ENCODE assay signal across 8 cellular contexts in genomic region chr3:182710557-182711157, GRCh38.
DNase-seq lines count a peak whose midpoint lies in the region; ATAC-seq and TF ChIP-seq lines count a peak whose summit lies in the region.

No MANE protein-coding gene starts in this region.

- no peak overlapping the region for H3K4me3 Mint-ChIP-seq in chondrocyte (ENCODE audit: unreplicated experiment)

- H3K4me1 Mint-ChIP-seq in chondrocyte (ENCODE audit: low read depth) = peaks cover 2% of the 10 kb centered on the region

- DNase-seq in left ventricle myocardium inferior (no peak), Right ventricle myocardium inferior (ENCODE audit: missing footprints) (no peak), NCI-H748 treated with DMSO at 0.1 percent for 48 hours (lab: John Stamatoyannopoulos, UW) (peak; percentile 19), chondrocyte (ENCODE audit: low spot score) (no peak), myocyte (ENCODE audit: low read depth) (peak; percentile 49), NCI-H1930 (lab: John Stamatoyannopoulos, UW) (no peak)

- intact Hi-C loops in left ventricle myocardium inferior (cut with micrococcal nuclease) = loop anchor here (5.0 kb wide), 1 partner anchor 127 kb away; no protein-coding TSS in a partner anchor
- intact Hi-C loops in Right ventricle myocardium inferior (cut with DNase I) = no loop called here

- H3K4me1 ChIP-seq in left ventricle myocardium inferior = peaks cover 15% of the 10 kb centered on the region

- H3K27ac ChIP-seq in left ventricle myocardium inferior (replicated peaks) = no peak overlapping the region

- no peaks in the 10 kb centered on the region for H3K36me3 ChIP-seq in left ventricle myocardium inferior

- ATAC-seq in Right ventricle myocardium inferior = no peak
- ATAC-seq in HG02938 (IDR thresholded peaks at IDR 0.05; ENCODE audit: unreplicated experiment) = peak; percentile 61
- no peak for ATAC-seq in HG03108 (IDR thresholded peaks at IDR 0.05; ENCODE audit: unreplicated experiment)

- TF ChIP-seq CTCF in left ventricle myocardium inferior (IDR thresholded peaks at IDR 0.05; ENCODE audit: borderline replicate concordance) (peak; percentile 69), chondrocyte (IDR thresholded peaks at IDR 0.05) (peak; percentile 86)

- peaks cover 6% of the 10 kb centered on the region for H3K27me3 ChIP-seq in left ventricle myocardium inferior (ENCODE audit: low read depth)

- no peak overlapping the region for H3K27ac Mint-ChIP-seq in chondrocyte (ENCODE audit: unreplicated experiment)

- H3K27me3 Mint-ChIP-seq in chondrocyte (ENCODE audit: low read depth) = no peaks in the 10 kb centered on the region

- no peak overlapping the region for H3K4me3 ChIP-seq in left ventricle myocardium inferior

- H3K9me3 Mint-ChIP-seq in chondrocyte (ENCODE audit: low read depth) = no peaks in the 10 kb centered on the region

- no peaks in the 10 kb centered on the region for H3K9me3 ChIP-seq in left ventricle myocardium inferior (replicated peaks)

- H3K36me3 Mint-ChIP-seq in chondrocyte (ENCODE audit: low read depth) = no peaks in the 10 kb centered on the region

Comparison
In these comparisons a context has a peak if more than half of its experiments do, and no peak if none do; other contexts are left out.
1. DNase-seq: peak in NCI-H748 treated with DMSO at 0.1 percent for 48 hours (single experiment) and myocyte (single experiment); none in left ventricle myocardium inferior (single experiment), Right ventricle myocardium inferior (single experiment), chondrocyte (single experiment) and NCI-H1930 (0 of 2).